1 cellular context compared by ENCODE assay signal in the genomic region with DNA sequence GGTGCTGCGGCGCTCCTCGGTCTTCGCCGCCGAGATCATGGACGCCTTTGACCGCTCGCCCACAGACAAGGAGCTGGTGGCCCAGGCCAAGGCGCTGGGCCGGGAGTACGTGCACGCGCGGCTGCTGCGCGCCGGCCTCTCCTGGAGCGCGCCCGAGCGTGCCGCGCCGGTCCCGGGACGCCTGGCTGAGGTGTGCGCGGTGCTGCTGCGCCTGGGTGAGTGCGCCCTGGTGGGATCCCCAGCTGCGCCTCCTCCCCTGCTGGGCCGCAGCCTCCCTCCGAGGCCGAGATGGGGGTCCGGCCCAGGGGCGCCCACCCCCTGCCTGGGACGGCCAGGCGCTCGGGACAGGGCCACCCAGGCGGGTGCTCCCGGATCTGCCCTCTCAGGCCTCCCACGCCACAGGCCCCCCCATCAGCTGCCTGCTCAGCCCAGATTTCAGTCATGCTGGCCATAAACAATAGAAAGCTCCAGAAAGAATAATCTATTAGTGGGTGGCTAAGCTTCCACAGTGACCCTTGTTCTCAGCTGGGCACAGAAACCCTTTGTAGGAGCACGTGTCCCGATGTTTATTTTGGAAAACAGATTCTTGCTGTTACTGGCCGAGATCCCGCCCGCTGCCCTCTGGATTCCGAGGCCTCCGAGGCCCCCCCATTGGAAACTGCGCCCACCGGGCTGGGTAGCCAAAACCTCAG.
TF ChIP-seq lines count a peak whose summit lies in the region.

No MANE protein-coding gene starts in this region.

TF ChIP-seq in K562, 482 proteins besides CTCF, POLR2A, EP300 and RAD21 (continued from another document):
- TF ChIP-seq, protein P1, sequence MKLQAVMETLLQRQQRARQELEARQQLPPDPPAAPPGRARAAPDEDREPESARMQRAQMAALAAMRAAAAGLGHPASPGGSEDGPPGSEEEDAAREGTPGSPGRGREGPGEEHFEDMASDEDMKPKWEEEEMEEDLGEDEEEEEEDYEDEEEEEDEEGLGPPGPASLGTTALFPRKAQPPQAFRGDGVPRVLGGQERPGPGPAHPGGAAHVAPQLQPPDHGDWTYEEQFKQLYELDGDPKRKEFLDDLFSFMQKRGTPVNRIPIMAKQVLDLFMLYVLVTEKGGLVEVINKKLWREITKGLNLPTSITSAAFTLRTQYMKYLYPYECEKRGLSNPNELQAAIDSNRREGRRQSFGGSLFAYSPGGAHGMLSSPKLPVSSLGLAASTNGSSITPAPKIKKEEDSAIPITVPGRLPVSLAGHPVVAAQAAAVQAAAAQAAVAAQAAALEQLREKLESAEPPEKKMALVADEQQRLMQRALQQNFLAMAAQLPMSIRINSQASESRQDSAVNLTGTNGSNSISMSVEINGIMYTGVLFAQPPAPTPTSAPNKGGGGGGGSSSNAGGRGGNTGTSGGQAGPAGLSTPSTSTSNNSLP (IDR thresholded peaks at IDR 0.05; ENCODE audit: borderline replicate concordance, low read depth, low read length): no peak
- TF ChIP-seq NRF1 (conservative IDR thresholded peaks at IDR 0.05 in 1 of 2, IDR thresholded peaks at IDR 0.05 in 1 of 2): peak; percentile 66 to 73; a peak in 3 of 4 replicates
- TF ChIP-seq NR2F6 (CRISPR knock-in tag; IDR thresholded peaks at IDR 0.05): no peak
- no peak for TF ChIP-seq FUS (optimal IDR thresholded peaks at IDR 0.05; ENCODE audit: low read depth, low read length)
- no peak for TF ChIP-seq ARNT (IDR thresholded peaks at IDR 0.05)
- TF ChIP-seq SP1 (CRISPR knock-in tag; IDR thresholded peaks at IDR 0.05): no peak
- no peak for TF ChIP-seq ZC3H11A (IDR thresholded peaks at IDR 0.05; ENCODE audit: low read depth, low read length)
- no peak for TF ChIP-seq KDM5B (IDR thresholded peaks at IDR 0.05; ENCODE audit: insufficient replicate concordance, low read depth, low read length)
- TF ChIP-seq, protein P2, sequence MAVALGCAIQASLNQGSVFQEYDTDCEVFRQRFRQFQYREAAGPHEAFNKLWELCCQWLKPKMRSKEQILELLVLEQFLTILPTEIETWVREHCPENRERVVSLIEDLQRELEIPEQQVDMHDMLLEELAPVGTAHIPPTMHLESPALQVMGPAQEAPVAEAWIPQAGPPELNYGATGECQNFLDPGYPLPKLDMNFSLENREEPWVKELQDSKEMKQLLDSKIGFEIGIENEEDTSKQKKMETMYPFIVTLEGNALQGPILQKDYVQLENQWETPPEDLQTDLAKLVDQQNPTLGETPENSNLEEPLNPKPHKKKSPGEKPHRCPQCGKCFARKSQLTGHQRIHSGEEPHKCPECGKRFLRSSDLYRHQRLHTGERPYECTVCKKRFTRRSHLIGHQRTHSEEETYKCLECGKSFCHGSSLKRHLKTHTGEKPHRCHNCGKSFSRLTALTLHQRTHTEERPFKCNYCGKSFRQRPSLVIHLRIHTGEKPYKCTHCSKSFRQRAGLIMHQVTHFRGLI (CRISPR knock-in tag; IDR thresholded peaks at IDR 0.05): no peak
- TF ChIP-seq E2F3 (CRISPR knock-in tag; IDR thresholded peaks at IDR 0.05): no peak
- TF ChIP-seq POLR2H (tag; IDR thresholded peaks at IDR 0.05; ENCODE audit: low read depth): no peak
- TF ChIP-seq ZNF764 (CRISPR knock-in tag; IDR thresholded peaks at IDR 0.05; ENCODE audit: low read depth): no peak
- no peak for TF ChIP-seq KAT7 (CRISPR knock-in tag; IDR thresholded peaks at IDR 0.05; ENCODE audit: borderline replicate concordance)
- no peak for TF ChIP-seq CBX5 (IDR thresholded peaks at IDR 0.05; ENCODE audit: borderline replicate concordance, low read depth)
- TF ChIP-seq, protein P3, sequence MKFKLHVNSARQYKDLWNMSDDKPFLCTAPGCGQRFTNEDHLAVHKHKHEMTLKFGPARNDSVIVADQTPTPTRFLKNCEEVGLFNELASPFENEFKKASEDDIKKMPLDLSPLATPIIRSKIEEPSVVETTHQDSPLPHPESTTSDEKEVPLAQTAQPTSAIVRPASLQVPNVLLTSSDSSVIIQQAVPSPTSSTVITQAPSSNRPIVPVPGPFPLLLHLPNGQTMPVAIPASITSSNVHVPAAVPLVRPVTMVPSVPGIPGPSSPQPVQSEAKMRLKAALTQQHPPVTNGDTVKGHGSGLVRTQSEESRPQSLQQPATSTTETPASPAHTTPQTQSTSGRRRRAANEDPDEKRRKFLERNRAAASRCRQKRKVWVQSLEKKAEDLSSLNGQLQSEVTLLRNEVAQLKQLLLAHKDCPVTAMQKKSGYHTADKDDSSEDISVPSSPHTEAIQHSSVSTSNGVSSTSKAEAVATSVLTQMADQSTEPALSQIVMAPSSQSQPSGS (CRISPR knock-in tag; IDR thresholded peaks at IDR 0.05): no peak
- TF ChIP-seq ZNF76 (CRISPR knock-in tag; IDR thresholded peaks at IDR 0.05; ENCODE audit: borderline replicate concordance): no peak
- TF ChIP-seq YY1 (IDR thresholded peaks at IDR 0.05; ENCODE audit: borderline replicate concordance in 1 of 3, control insufficient read depth in 1 of 3, extremely low read depth in 1 of 3, insufficient read depth in 3 of 3, insufficient read length in 1 of 3, insufficient replicate concordance in 2 of 3, low read depth in 1 of 3, low read length in 2 of 3): peak in 1 of 3 experiments; percentile 14
- no peak for TF ChIP-seq POLR3A (IDR thresholded peaks at IDR 0.05; ENCODE audit: borderline replicate concordance, extremely low read depth, insufficient read depth, insufficient read length)
- TF ChIP-seq, protein P4, sequence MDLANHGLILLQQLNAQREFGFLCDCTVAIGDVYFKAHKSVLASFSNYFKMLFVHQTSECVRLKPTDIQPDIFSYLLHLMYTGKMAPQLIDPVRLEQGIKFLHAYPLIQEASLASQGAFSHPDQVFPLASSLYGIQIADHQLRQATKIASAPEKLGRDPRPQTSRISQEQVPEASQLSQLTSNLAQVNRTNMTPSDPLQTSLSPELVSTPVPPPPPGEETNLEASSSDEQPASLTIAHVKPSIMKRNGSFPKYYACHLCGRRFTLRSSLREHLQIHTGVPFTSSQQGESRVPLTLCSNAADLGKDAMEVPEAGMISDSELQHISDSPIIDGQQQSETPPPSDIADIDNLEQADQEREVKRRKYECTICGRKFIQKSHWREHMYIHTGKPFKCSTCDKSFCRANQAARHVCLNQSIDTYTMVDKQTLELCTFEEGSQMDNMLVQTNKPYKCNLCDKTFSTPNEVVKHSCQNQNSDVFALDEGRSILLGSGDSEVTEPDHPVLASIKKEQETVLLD (IDR thresholded peaks at IDR 0.05): no peak
- TF ChIP-seq, protein P5, sequence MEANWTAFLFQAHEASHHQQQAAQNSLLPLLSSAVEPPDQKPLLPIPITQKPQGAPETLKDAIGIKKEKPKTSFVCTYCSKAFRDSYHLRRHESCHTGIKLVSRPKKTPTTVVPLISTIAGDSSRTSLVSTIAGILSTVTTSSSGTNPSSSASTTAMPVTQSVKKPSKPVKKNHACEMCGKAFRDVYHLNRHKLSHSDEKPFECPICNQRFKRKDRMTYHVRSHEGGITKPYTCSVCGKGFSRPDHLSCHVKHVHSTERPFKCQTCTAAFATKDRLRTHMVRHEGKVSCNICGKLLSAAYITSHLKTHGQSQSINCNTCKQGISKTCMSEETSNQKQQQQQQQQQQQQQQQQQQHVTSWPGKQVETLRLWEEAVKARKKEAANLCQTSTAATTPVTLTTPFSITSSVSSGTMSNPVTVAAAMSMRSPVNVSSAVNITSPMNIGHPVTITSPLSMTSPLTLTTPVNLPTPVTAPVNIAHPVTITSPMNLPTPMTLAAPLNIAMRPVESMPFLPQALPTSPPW (CRISPR knock-in tag; IDR thresholded peaks at IDR 0.05): 0 out of 2 replicates have a peak, but pooled peaks have one; percentile 5
